Comparison of ENCODE assay signal across 7 cellular contexts in the genomic region with DNA sequence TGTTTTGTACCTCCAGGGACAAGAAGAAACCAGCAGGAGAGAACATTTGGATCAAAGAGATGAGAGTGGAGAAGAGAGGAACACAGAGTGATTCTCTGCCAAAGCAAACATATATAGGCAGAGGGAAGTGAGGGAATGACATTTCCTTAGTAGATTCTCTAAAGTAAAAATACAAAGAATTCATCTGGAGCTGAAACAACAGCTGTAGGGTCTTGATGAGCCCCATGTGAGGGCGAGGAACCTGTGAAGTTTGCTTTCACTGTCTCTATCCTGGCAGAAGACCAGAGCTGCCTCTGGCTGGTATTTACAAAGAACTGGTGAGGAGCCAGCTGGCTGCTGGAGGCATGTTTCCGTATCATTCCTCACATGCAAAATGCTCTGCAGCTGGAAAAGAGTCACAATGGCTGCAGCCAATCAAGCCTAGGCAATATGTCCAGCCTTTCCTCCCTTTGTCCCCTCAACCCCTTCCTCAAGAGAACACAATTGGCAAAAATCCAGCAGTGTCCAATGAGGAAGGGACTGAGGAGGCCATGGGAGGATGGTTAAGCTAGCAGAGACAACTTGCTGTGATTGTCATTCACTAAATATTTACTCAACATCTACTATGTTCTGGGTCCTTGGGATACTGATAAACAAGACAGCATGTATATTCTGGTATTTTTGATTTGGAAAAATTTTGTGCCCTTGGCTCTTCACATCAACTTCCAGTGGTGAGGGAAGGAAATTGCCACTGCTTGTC.
DNase-seq lines count a peak whose midpoint lies in the region; ATAC-seq and TF ChIP-seq lines count a peak whose summit lies in the region.

No MANE protein-coding gene starts in this region.

- H3K27ac ChIP-seq in breast epithelium = peak overlapping the region; percentile 32 to 33

- H3K9me3 Mint-ChIP-seq in activated CD4-positive, alpha-beta T cell treated with anti-CD3 and anti-CD28 coated beads, Interleukin-2, amount 10 ng/mL, durations not matched to agents 24 days and 14 days = peaks cover 7% of the 10 kb centered on the region
- H3K9me3 Mint-ChIP-seq in activated naive CD8-positive, alpha-beta T cell treated with anti-CD3 and anti-CD28 coated beads for 36 hours = no peaks in the 10 kb centered on the region

- 7 to 11% methylated on average over 2 of the region's 2 CpGs for WGBS in lower leg skin, 2 donors

- DNase-seq in NCI-H1930 (lab: John Stamatoyannopoulos, UW) (peak; percentile 28 to 69), breast epithelium (ENCODE audit: low spot score in 2 of 2) (peak; percentile 58 to 66), lower leg skin (ENCODE audit: low spot score in 2 of 2) (peak; percentile 70 to 90), ureter (ENCODE audit: low spot score) (peak; percentile 77)
- DNase-seq in activated CD4-positive, alpha-beta T cell treated with anti-CD3 and anti-CD28 coated beads, Interleukin-2, amount 10 ng/mL, durations not matched to agents 24 days and 14 days = no peak
- DNase-seq in activated naive CD8-positive, alpha-beta T cell treated with anti-CD3 and anti-CD28 coated beads for 36 hours = no peak

- H3K4me3 Mint-ChIP-seq in activated CD4-positive, alpha-beta T cell treated with anti-CD3 and anti-CD28 coated beads, Interleukin-2, amount 10 ng/mL, durations not matched to agents 24 days and 14 days = no peak overlapping the region
- H3K4me3 Mint-ChIP-seq in activated naive CD8-positive, alpha-beta T cell treated with anti-CD3 and anti-CD28 coated beads for 36 hours = no peak overlapping the region

- peaks cover 0 to 5% of the 10 kb centered on the region in 2 donors for H3K4me1 ChIP-seq in breast epithelium

- ATAC-seq in GM18505 (IDR thresholded peaks at IDR 0.05; ENCODE audit: unreplicated experiment) = no peak

- peaks cover 6% of the 10 kb centered on the region for H3K27me3 Mint-ChIP-seq in activated CD4-positive, alpha-beta T cell treated with anti-CD3 and anti-CD28 coated beads, Interleukin-2, amount 10 ng/mL, durations not matched to agents 24 days and 14 days
- peaks cover 7% of the 10 kb centered on the region for H3K27me3 Mint-ChIP-seq in activated naive CD8-positive, alpha-beta T cell treated with anti-CD3 and anti-CD28 coated beads for 36 hours

- peaks cover 13% of the 10 kb centered on the region for H3K4me1 Mint-ChIP-seq in activated CD4-positive, alpha-beta T cell treated with anti-CD3 and anti-CD28 coated beads, Interleukin-2, amount 10 ng/mL, durations not matched to agents 24 days and 14 days
- H3K4me1 Mint-ChIP-seq in activated naive CD8-positive, alpha-beta T cell treated with anti-CD3 and anti-CD28 coated beads for 36 hours = peaks cover 23% of the 10 kb centered on the region

- H3K4me3 ChIP-seq in breast epithelium (peak overlapping the region in 1 of 3 donors; percentile 9), lower leg skin (ENCODE audit: low read depth, poor library complexity, severe bottlenecking) (no peak overlapping the region)

- H3K27ac Mint-ChIP-seq in activated CD4-positive, alpha-beta T cell treated with anti-CD3 and anti-CD28 coated beads, Interleukin-2, amount 10 ng/mL, durations not matched to agents 24 days and 14 days = no peak overlapping the region
- no peak overlapping the region for H3K27ac Mint-ChIP-seq in activated naive CD8-positive, alpha-beta T cell treated with anti-CD3 and anti-CD28 coated beads for 36 hours

- no peaks in the 10 kb centered on the region for H3K36me3 ChIP-seq in breast epithelium

- H3K9me3 ChIP-seq in breast epithelium = no peaks in the 10 kb centered on the region

- TF ChIP-seq POLR2A in breast epithelium (IDR thresholded peaks at IDR 0.05) = no peak
- TF ChIP-seq POLR2A in lower leg skin (IDR thresholded peaks at IDR 0.05) = no peak
- TF ChIP-seq POLR2A in GM18505 (IDR thresholded peaks at IDR 0.05; ENCODE audit: borderline replicate concordance, extremely low read depth, insufficient read depth, insufficient read length) = no peak

- TF ChIP-seq CTCF in breast epithelium (IDR thresholded peaks at IDR 0.05) (no peak), lower leg skin (IDR thresholded peaks at IDR 0.05) (no peak)

- no peaks in the 10 kb centered on the region for H3K27me3 ChIP-seq in breast epithelium

- no peaks in the 10 kb centered on the region for H3K36me3 Mint-ChIP-seq in activated CD4-positive, alpha-beta T cell treated with anti-CD3 and anti-CD28 coated beads, Interleukin-2, amount 10 ng/mL, durations not matched to agents 24 days and 14 days (ENCODE audit: low read depth)
- H3K36me3 Mint-ChIP-seq in activated naive CD8-positive, alpha-beta T cell treated with anti-CD3 and anti-CD28 coated beads for 36 hours = peaks cover 3% of the 10 kb centered on the region

- intact Hi-C loops in breast epithelium (cut with DNase I; ENCODE audit: low total_unique reads) (no loop called here), lower leg skin (cut with DNase I; ENCODE audit: low total_unique reads) (no loop called here)
- intact Hi-C loops in activated CD4-positive, alpha-beta T cell treated with anti-CD3 and anti-CD28 coated beads, Interleukin-2, amount 10 ng/mL, durations not matched to agents 24 days and 14 days (cut with micrococcal nuclease) = no loop called here

Comparison
In these comparisons a context has a peak if more than half of its experiments do, and no peak if none do; other contexts are left out.
1. DNase-seq: peak in NCI-H1930 (2 of 2), breast epithelium (2 of 2), lower leg skin (2 of 2) and ureter (single experiment); none in activated CD4-positive, alpha-beta T cell treated with anti-CD3 and anti-CD28 coated beads, Interleukin-2, amount 10 ng/mL, durations not matched to agents 24 days and 14 days (single experiment) and activated naive CD8-positive, alpha-beta T cell treated with anti-CD3 and anti-CD28 coated beads for 36 hours (single experiment).